8 cellular contexts compared by ENCODE assay signal in genomic region chr5:132490484-132491367, GRCh38. TPM values are rescaled to one million over a fixed set of nuclear protein-coding genes. Genes with fewer than 3 reads are reported as not detected.
DNase-seq lines count a peak whose midpoint lies in the region; ATAC-seq and TF ChIP-seq lines count a peak whose summit lies in the region.

Gene IRF1 (minus strand): TSS chr5:132490773. CDS start chr5:132489478, 1,295 bp downstream.

- no peaks in the 10 kb centered on the region for H3K9me3 Mint-ChIP-seq in activated T-helper 2 cell treated with anti-CD3 and anti-CD28 coated beads, Interferon-gamma antibody, Interleukin-2, Interleukin-4, amounts not matched to agents 10 μg/mL and 5 μg/mL and 100 μg/mL, durations not matched to agents 14 hours and 24 hours and 36 hours
- no peaks in the 10 kb centered on the region for H3K9me3 Mint-ChIP-seq in natural killer cell treated with Interleukin-12 subunit alpha and Interleukin-12 subunit beta and Interleukin-15 and Interleukin-18, amount 100 ng/mL, for 72 hours
- no peaks in the 10 kb centered on the region for H3K9me3 Mint-ChIP-seq in stimulated activated naive CD8-positive, alpha-beta T cell treated with anti-CD3 and anti-CD28 coated beads, Interleukin-15, Interleukin-2, amounts not matched to agents 100 ng/mL and 50 ng/mL, for 24 hours

- intact Hi-C loops in activated T-helper 2 cell treated with anti-CD3 and anti-CD28 coated beads, Interferon-gamma antibody, Interleukin-2, Interleukin-4, amounts not matched to agents 10 μg/mL and 5 μg/mL and 100 μg/mL, durations not matched to agents 14 hours and 24 hours and 36 hours (cut with micrococcal nuclease): loop anchor here (1.0 to 10.0 kb wide), 8 partner anchors 24 to 1502 kb away; partner anchors contain the start of genes AFF4, HSPA4 and SLC22A4

- H3K27ac ChIP-seq in RWPE2 (ENCODE audit: poor library complexity, severe bottlenecking): peak within 1 kb of the TSS; percentile 59

- H3K36me3 ChIP-seq in RWPE2 (ENCODE audit: low read depth): peaks cover 35% of the 10 kb centered on the region

- no peak; the same call in 1 of the 2 replicates for TF ChIP-seq CTCF in LNCaP clone FGC (IDR thresholded peaks at IDR 0.05; ENCODE audit: control insufficient read depth, extremely low read depth, insufficient read depth)
- TF ChIP-seq CTCF in RWPE2 (IDR thresholded peaks at IDR 0.05; ENCODE audit: poor library complexity, severe bottlenecking): peak; percentile 43

- H3K4me1 ChIP-seq in RWPE2 (ENCODE audit: insufficient read depth, poor library complexity, severe bottlenecking): peaks cover 30% of the 10 kb centered on the region

- no peaks in the 10 kb centered on the region for H3K27me3 ChIP-seq in RWPE2 (ENCODE audit: insufficient read depth, poor library complexity, severe bottlenecking)

- DNase-seq in ELR (ENCODE audit: low read depth): peak; percentile 96
- peak; percentile 96 for DNase-seq in H4 (ENCODE audit: low spot score)
- DNase-seq in LNCaP clone FGC (ENCODE audit: low read depth): peak; percentile 75
- peak; percentile 97 for DNase-seq in RWPE2 (ENCODE audit: low spot score)
- peak; percentile 99 for DNase-seq in activated T-helper 2 cell treated with anti-CD3 and anti-CD28 coated beads, Interferon-gamma antibody, Interleukin-2, Interleukin-4, amounts not matched to agents 10 μg/mL and 5 μg/mL and 100 μg/mL, durations not matched to agents 14 hours and 24 hours and 36 hours (ENCODE audit: low spot score)
- DNase-seq in fibroblast of peridontal ligament (ENCODE audit: extremely low read depth): peak; percentile 95
- peak; percentile 99 for DNase-seq in natural killer cell treated with Interleukin-12 subunit alpha and Interleukin-12 subunit beta and Interleukin-15 and Interleukin-18, amount 100 ng/mL, for 72 hours (ENCODE audit: low spot score)

- peak within 1 kb of the TSS; percentile 95 for H3K4me3 Mint-ChIP-seq in activated T-helper 2 cell treated with anti-CD3 and anti-CD28 coated beads, Interferon-gamma antibody, Interleukin-2, Interleukin-4, amounts not matched to agents 10 μg/mL and 5 μg/mL and 100 μg/mL, durations not matched to agents 14 hours and 24 hours and 36 hours (ENCODE audit: low read depth)
- H3K4me3 Mint-ChIP-seq in natural killer cell treated with Interleukin-12 subunit alpha and Interleukin-12 subunit beta and Interleukin-15 and Interleukin-18, amount 100 ng/mL, for 72 hours: peak within 1 kb of the TSS; percentile 97
- H3K4me3 Mint-ChIP-seq in stimulated activated naive CD8-positive, alpha-beta T cell treated with anti-CD3 and anti-CD28 coated beads, Interleukin-15, Interleukin-2, amounts not matched to agents 100 ng/mL and 50 ng/mL, for 24 hours: peak within 1 kb of the TSS; percentile 92

- H3K27me3 Mint-ChIP-seq in activated T-helper 2 cell treated with anti-CD3 and anti-CD28 coated beads, Interferon-gamma antibody, Interleukin-2, Interleukin-4, amounts not matched to agents 10 μg/mL and 5 μg/mL and 100 μg/mL, durations not matched to agents 14 hours and 24 hours and 36 hours (ENCODE audit: low read depth): no peaks in the 10 kb centered on the region
- no peaks in the 10 kb centered on the region for H3K27me3 Mint-ChIP-seq in natural killer cell treated with Interleukin-12 subunit alpha and Interleukin-12 subunit beta and Interleukin-15 and Interleukin-18, amount 100 ng/mL, for 72 hours
- H3K27me3 Mint-ChIP-seq in stimulated activated naive CD8-positive, alpha-beta T cell treated with anti-CD3 and anti-CD28 coated beads, Interleukin-15, Interleukin-2, amounts not matched to agents 100 ng/mL and 50 ng/mL, for 24 hours: no peaks in the 10 kb centered on the region

- H3K27ac Mint-ChIP-seq in activated T-helper 2 cell treated with anti-CD3 and anti-CD28 coated beads, Interferon-gamma antibody, Interleukin-2, Interleukin-4, amounts not matched to agents 10 μg/mL and 5 μg/mL and 100 μg/mL, durations not matched to agents 14 hours and 24 hours and 36 hours: peak within 1 kb of the TSS; percentile 81
- peak within 1 kb of the TSS; percentile 90 to 100 for H3K27ac Mint-ChIP-seq in natural killer cell treated with Interleukin-12 subunit alpha and Interleukin-12 subunit beta and Interleukin-15 and Interleukin-18, amount 100 ng/mL, for 72 hours
- H3K27ac Mint-ChIP-seq in stimulated activated naive CD8-positive, alpha-beta T cell treated with anti-CD3 and anti-CD28 coated beads, Interleukin-15, Interleukin-2, amounts not matched to agents 100 ng/mL and 50 ng/mL, for 24 hours: peak within 1 kb of the TSS; percentile 95

- H3K4me3 ChIP-seq in LNCaP clone FGC (ENCODE audit: low read depth, low read length) (peak within 1 kb of the TSS; percentile 59), RWPE2 (ENCODE audit: severe bottlenecking) (peak within 1 kb of the TSS; percentile 91)

- H3K4me1 Mint-ChIP-seq in activated T-helper 2 cell treated with anti-CD3 and anti-CD28 coated beads, Interferon-gamma antibody, Interleukin-2, Interleukin-4, amounts not matched to agents 10 μg/mL and 5 μg/mL and 100 μg/mL, durations not matched to agents 14 hours and 24 hours and 36 hours (ENCODE audit: low read depth): peaks cover 71% of the 10 kb centered on the region
- H3K4me1 Mint-ChIP-seq in natural killer cell treated with Interleukin-12 subunit alpha and Interleukin-12 subunit beta and Interleukin-15 and Interleukin-18, amount 100 ng/mL, for 72 hours (ENCODE audit: low read depth in 2 of 2): peaks cover 70 to 76% of the 10 kb centered on the region in 2 donors
- H3K4me1 Mint-ChIP-seq in stimulated activated naive CD8-positive, alpha-beta T cell treated with anti-CD3 and anti-CD28 coated beads, Interleukin-15, Interleukin-2, amounts not matched to agents 100 ng/mL and 50 ng/mL, for 24 hours (ENCODE audit: low read depth): peaks cover 79% of the 10 kb centered on the region

- H3K9me3 ChIP-seq in RWPE2 (ENCODE audit: severe bottlenecking): no peaks in the 10 kb centered on the region

- peak; percentile 88 for ATAC-seq in RWPE2 (ENCODE audit: low read depth)
- ATAC-seq in natural killer cell treated with Interleukin-12 subunit alpha and Interleukin-12 subunit beta and Interleukin-15 and Interleukin-18, amount 100 ng/mL, for 72 hours: peak; percentile 85 to 89

- H3K36me3 Mint-ChIP-seq in activated T-helper 2 cell treated with anti-CD3 and anti-CD28 coated beads, Interferon-gamma antibody, Interleukin-2, Interleukin-4, amounts not matched to agents 10 μg/mL and 5 μg/mL and 100 μg/mL, durations not matched to agents 14 hours and 24 hours and 36 hours (ENCODE audit: low read depth): peaks cover 44% of the 10 kb centered on the region
- H3K36me3 Mint-ChIP-seq in natural killer cell treated with Interleukin-12 subunit alpha and Interleukin-12 subunit beta and Interleukin-15 and Interleukin-18, amount 100 ng/mL, for 72 hours: peaks cover 36% of the 10 kb centered on the region
- peaks cover 43% of the 10 kb centered on the region for H3K36me3 Mint-ChIP-seq in stimulated activated naive CD8-positive, alpha-beta T cell treated with anti-CD3 and anti-CD28 coated beads, Interleukin-15, Interleukin-2, amounts not matched to agents 100 ng/mL and 50 ng/mL, for 24 hours (ENCODE audit: low read depth)

RNA-seq across cellular contexts. Expression of gene IRF1, which starts in this region (rescaled TPM):
- total RNA-seq in H4 (2014; rRNA removed; shearing (Covaris generic)): 14.3 and 30.2 TPM in 2 replicates
- total RNA-seq in activated T-helper 2 cell treated with anti-CD3 and anti-CD28 coated beads, Interferon-gamma antibody, Interleukin-2, Interleukin-4, amounts not matched to agents 10 μg/mL and 5 μg/mL and 100 μg/mL, durations not matched to agents 14 hours and 24 hours and 36 hours: 155 TPM in 2 replicates
- 100 to 1,000 TPM; 351 to 512 TPM for total RNA-seq in natural killer cell treated with Interleukin-12 subunit alpha and Interleukin-12 subunit beta and Interleukin-15 and Interleukin-18, amount 100 ng/mL, for 72 hours

Comparison
In these comparisons a context has a peak if more than half of its experiments do, and no peak if none do; other contexts are left out.
1. Peak in every context shown above with its lines: DNase-seq, ATAC-seq, H3K4me3 ChIP-seq and H3K27ac ChIP-seq.